In genomic region chr2:14303366-14304115, GRCh38 we compare ENCODE assay signal across 11 cellular contexts.
DNase-seq lines count a peak whose midpoint lies in the region; ATAC-seq lines count a peak whose summit lies in the region.
"Had no signal": no experiment of that assay in that cellular context is flagged by ENCODE, and none has a peak within 500 bp of the region (broad histone marks: within the 10 kb centered on the region; RNA-seq: fewer than 3 reads in every experiment).

No MANE protein-coding gene starts in this region.

- DNase-seq in activated CD4-positive, alpha-beta T cell treated with anti-CD3 and anti-CD28 coated beads for 1 hour = no peak
- no peak for DNase-seq in stimulated activated CD4-positive, alpha-beta T cell treated with anti-CD3 and anti-CD28 coated beads, Interleukin-4, amount 100 ng/mL, for 24 hours
- no peak for DNase-seq in left colon
- no peak for DNase-seq in kidney tubule cell (ENCODE audit: low spot score)
- DNase-seq: activated T-cell treated with anti-CD3 and anti-CD28 coated beads, Interleukin-2, amount 50 U/mL, for 24 hours; NCI-H748 treated with DMSO at 0.1 percent for 48 hours had no signal

- ATAC-seq in GM19043 (IDR thresholded peaks at IDR 0.05; ENCODE audit: low read depth, unreplicated experiment) (peak; percentile 73), HG02623 (IDR thresholded peaks at IDR 0.05; ENCODE audit: unreplicated experiment) (peak; percentile 89), HG03432 (IDR thresholded peaks at IDR 0.05; ENCODE audit: unreplicated experiment) (peak; percentile 88), esophagus mucosa (peak; percentile 36), left colon (no peak)
- ATAC-seq: left lobe of liver had no signal

- intact Hi-C loops in left colon (cut with DNase I, micrococcal nuclease) = no loop called here
